1 cellular context compared by ENCODE assay signal in genomic region chr19:1000591-1001537, GRCh38.
TF ChIP-seq lines count a peak whose summit lies in the region.

No MANE protein-coding gene starts in this region.

TF ChIP-seq in HepG2, 621 proteins besides CTCF, POLR2A, EP300 and RAD21:
- 0 out of 2 replicates have a peak, but pooled peaks have one; percentile 15 for TF ChIP-seq ZNF777 (CRISPR knock-in tag; IDR thresholded peaks at IDR 0.05)
- 0 out of 2 replicates have a peak, but pooled peaks have one; percentile 10 for TF ChIP-seq UBTF (CRISPR knock-in tag; IDR thresholded peaks at IDR 0.05)
- no peak for TF ChIP-seq HHEX (CRISPR knock-in tag; IDR thresholded peaks at IDR 0.05)
